In genomic region chr10:125120046-125120710, GRCh38 we compare ENCODE assay signal across 14 cellular contexts. TPM values are rescaled to one million over a fixed set of nuclear protein-coding genes. Genes with fewer than 3 reads are reported as not detected.
DNase-seq lines count a peak whose midpoint lies in the region; ATAC-seq and TF ChIP-seq lines count a peak whose summit lies in the region.
"Had no signal": no experiment of that assay in that cellular context is flagged by ENCODE, and none has a peak within 500 bp of the region (broad histone marks: within the 10 kb centered on the region; RNA-seq: fewer than 3 reads in every experiment).

No MANE protein-coding gene starts in this region.

- H4K20me1 ChIP-seq in hepatocyte (ENCODE audit: insufficient read depth, poor library complexity, severe bottlenecking), result peaks cover 97% of the 10 kb centered on the region

- H3K9me3 ChIP-seq in hepatocyte (ENCODE audit: low read depth), result no peaks in the 10 kb centered on the region

- TF ChIP-seq CTCF in WTC11 (IDR thresholded peaks at IDR 0.05), result no peak
- TF ChIP-seq CTCF in hepatocyte (IDR thresholded peaks at IDR 0.05; ENCODE audit: poor library complexity), result no peak
- TF ChIP-seq CTCF in progenitor cell of endocrine pancreas (IDR thresholded peaks at IDR 0.05; ENCODE audit: unreplicated experiment), result no peak

- peaks cover 91% of the 10 kb centered on the region for H3K4me1 Mint-ChIP-seq in WTC11
- H3K4me1 Mint-ChIP-seq in progenitor cell of endocrine pancreas (ENCODE audit: low read depth), result peaks cover 53% of the 10 kb centered on the region
- H3K4me1 Mint-ChIP-seq: stimulated activated naive B cell treated with anti-CD40 and anti-IgM and Interleukin-4, amounts not matched to agents 10 μg/mL and 1 μg/mL and 100 μg/mL, for 72 hours had no signal

- peaks cover 29% of the 10 kb centered on the region for H3K36me3 Mint-ChIP-seq in WTC11
- peaks cover 11% of the 10 kb centered on the region for H3K36me3 Mint-ChIP-seq in progenitor cell of endocrine pancreas (ENCODE audit: insufficient read depth)
- H3K36me3 Mint-ChIP-seq: CD8-positive, alpha-beta T cell; stimulated activated naive B cell treated with anti-CD40 and anti-IgM and Interleukin-4, amounts not matched to agents 10 μg/mL and 1 μg/mL and 100 μg/mL, for 72 hours had no signal

- peak overlapping the region; percentile 35 for H3K27ac ChIP-seq in hepatocyte
- H3K27ac ChIP-seq: cardiac muscle cell, WERI-Rb-1 had no signal

- CTCF ChIA-PET in WTC11 (lab: Charles Lee), result interaction anchor here (0.7 to 1.3 kb wide), 2 partner anchors 58 to 76 kb away, joined by 3 read pairs; no protein-coding TSS in a partner anchor

- no peak for ATAC-seq in WTC11
- ATAC-seq: CD8-positive, alpha-beta T cell; Right ventricle myocardium inferior; stimulated activated naive B cell treated with anti-CD40 and anti-IgM and Interleukin-4, amounts not matched to agents 10 μg/mL and 1 μg/mL and 100 μg/mL, for 72 hours had no signal

- POLR2A ChIA-PET in WTC11 (lab: Charles Lee), result no interaction called here

- no peak overlapping the region for H2AFZ ChIP-seq in hepatocyte

- H3K27me3 Mint-ChIP-seq in WTC11 (ENCODE audit: low read depth), result no peaks in the 10 kb centered on the region
- H3K27me3 Mint-ChIP-seq in progenitor cell of endocrine pancreas, result no peaks in the 10 kb centered on the region

- peak; percentile 76 for DNase-seq in EL
- no peak for DNase-seq in WTC11 (ENCODE audit: low spot score)
- no peak for DNase-seq in hepatocyte (ENCODE audit: low spot score)
- no peak for DNase-seq in progenitor cell of endocrine pancreas (ENCODE audit: low spot score, unreplicated experiment)
- DNase-seq in NCI-H446 treated with DMSO at 0.1 percent for 48 hours (lab: John Stamatoyannopoulos, UW), result no peak
- no peak for DNase-seq in stimulated activated CD4-positive, alpha-beta T cell treated with anti-CD3 and anti-CD28 coated beads, Interleukin-4, amount 100 ng/mL, for 1 hour
- no peak for DNase-seq in stimulated activated CD4-positive, alpha-beta T cell treated with anti-CD3 and anti-CD28 coated beads, Interleukin-2, amount 100 ng/mL, for 24 hours
- no peak for DNase-seq in NCI-H524 (lab: John Stamatoyannopoulos, UW)
- DNase-seq: CD8-positive, alpha-beta T cell; NCI-H226; stimulated activated naive B cell treated with anti-CD40 and anti-IgM and Interleukin-4, amounts not matched to agents 10 μg/mL and 1 μg/mL and 100 μg/mL, for 72 hours; WERI-Rb-1 had no signal

- no peak overlapping the region for H3K4me3 Mint-ChIP-seq in WTC11
- H3K4me3 Mint-ChIP-seq in progenitor cell of endocrine pancreas (ENCODE audit: low read depth), result no peak overlapping the region
- H3K4me3 Mint-ChIP-seq: CD8-positive, alpha-beta T cell; stimulated activated naive B cell treated with anti-CD40 and anti-IgM and Interleukin-4, amounts not matched to agents 10 μg/mL and 1 μg/mL and 100 μg/mL, for 72 hours had no signal

- WGBS in hepatocyte (ENCODE audit: low lambda C conversion rate, missing lambda C conversion rate), result 91% methylated on average over 11 of the region's 11 CpGs

- H3K4me1 ChIP-seq in hepatocyte (ENCODE audit: insufficient read depth), result peaks cover 42% of the 10 kb centered on the region

- H3K9me2 ChIP-seq in hepatocyte (replicated peaks; ENCODE audit: insufficient read depth), result no peaks in the 10 kb centered on the region

- H3K27me3 ChIP-seq in hepatocyte, result no peaks in the 10 kb centered on the region
- H3K27me3 ChIP-seq: cardiac muscle cell had no signal

- no peaks in the 10 kb centered on the region for H3K9me3 Mint-ChIP-seq in WTC11
- H3K9me3 Mint-ChIP-seq in progenitor cell of endocrine pancreas (ENCODE audit: low read depth), result no peaks in the 10 kb centered on the region
- H3K9me3 Mint-ChIP-seq: CD8-positive, alpha-beta T cell; stimulated activated naive B cell treated with anti-CD40 and anti-IgM and Interleukin-4, amounts not matched to agents 10 μg/mL and 1 μg/mL and 100 μg/mL, for 72 hours had no signal

- H3K79me2 ChIP-seq in hepatocyte, result peaks cover 100% of the 10 kb centered on the region

- H3K27ac Mint-ChIP-seq in WTC11, result peak overlapping the region; percentile 91
- H3K27ac Mint-ChIP-seq in progenitor cell of endocrine pancreas, result peak overlapping the region; percentile 90
- H3K27ac Mint-ChIP-seq: CD8-positive, alpha-beta T cell; stimulated activated naive B cell treated with anti-CD40 and anti-IgM and Interleukin-4, amounts not matched to agents 10 μg/mL and 1 μg/mL and 100 μg/mL, for 72 hours had no signal

- peak overlapping the region; percentile 29 for H3K4me2 ChIP-seq in hepatocyte

- no peaks in the 10 kb centered on the region for H3K36me3 ChIP-seq in hepatocyte (replicated peaks; ENCODE audit: insufficient read depth, low read depth)
- H3K36me3 ChIP-seq: cardiac muscle cell had no signal

- H3K4me3 ChIP-seq in hepatocyte, result no peak overlapping the region
- H3K4me3 ChIP-seq: cardiac muscle cell had no signal

TF ChIP-seq in WTC11, 78 proteins besides CTCF, POLR2A, EP300 and RAD21:
- TF ChIP-seq NR1H2 (CRISPR knock-in tag; IDR thresholded peaks at IDR 0.05) (no peak), ZNF317 (CRISPR knock-in tag; IDR thresholded peaks at IDR 0.05; ENCODE audit: borderline replicate concordance, low read depth) (no peak), MLX (CRISPR knock-in tag; IDR thresholded peaks at IDR 0.05) (no peak)
TF ChIP-seq in WTC11: peak in this region for 0.

RNA-seq across cellular contexts. Expression of gene CTBP2, which starts 40.2 kb away (rescaled TPM):
- total RNA-seq in WTC11 (2021) (175 to 191 TPM (median 181 TPM) in 3 replicates), hepatocyte (61.3 and 61.5 TPM in 2 replicates), progenitor cell of endocrine pancreas (182 and 183 TPM in 2 replicates)
- 81.0 and 85.3 TPM in 2 replicates for polyA plus RNA-seq in hepatocyte
